1 cellular context compared by ENCODE assay signal in genomic region chr4:74531952-74532794, GRCh38.
TF ChIP-seq lines count a peak whose summit lies in the region.

No MANE protein-coding gene starts in this region.

TF ChIP-seq in K562, 482 proteins besides CTCF, POLR2A, EP300 and RAD21 (continued from another document and continues in another):
- TF ChIP-seq SMAD4 (CRISPR knock-in tag; conservative IDR thresholded peaks at IDR 0.05) (peak; percentile 75), ZNF165 (CRISPR knock-in tag; IDR thresholded peaks at IDR 0.05; ENCODE audit: borderline replicate concordance) (no peak), ZNF511 (CRISPR knock-in tag; IDR thresholded peaks at IDR 0.05) (no peak), CREB3 (tag; conservative IDR thresholded peaks at IDR 0.05; ENCODE audit: low read depth) (0 out of 2 replicates have a peak, but pooled peaks have one; percentile 34), CREBBP (IDR thresholded peaks at IDR 0.05; ENCODE audit: low read depth, low read length) (no peak), BCL6 (CRISPR knock-in tag; IDR thresholded peaks at IDR 0.05) (no peak), MXD1 (CRISPR knock-in tag; IDR thresholded peaks at IDR 0.05; ENCODE audit: borderline replicate concordance, poor library complexity, severe bottlenecking) (no peak), ZNF778 (CRISPR knock-in tag; IDR thresholded peaks at IDR 0.05) (no peak), ILK (tag; IDR thresholded peaks at IDR 0.05; ENCODE audit: borderline replicate concordance, low read depth) (no peak), SPI1 (IDR thresholded peaks at IDR 0.05; ENCODE audit: borderline replicate concordance, low read depth, low read length) (no peak), ZBTB26 (CRISPR knock-in tag; IDR thresholded peaks at IDR 0.05) (no peak), CBX2 (IDR thresholded peaks at IDR 0.05; ENCODE audit: insufficient read depth, low read length, poor library complexity, severe bottlenecking) (no peak), MEF2D (tag; conservative IDR thresholded peaks at IDR 0.05; ENCODE audit: low read depth) (0 out of 2 replicates have a peak, but pooled peaks have one; percentile 57), ZNF707 (CRISPR knock-in tag; conservative IDR thresholded peaks at IDR 0.05) (no peak), ZNF175 (CRISPR knock-in tag; IDR thresholded peaks at IDR 0.05; ENCODE audit: low read depth) (peak; percentile 95), XRCC5 (IDR thresholded peaks at IDR 0.05; ENCODE audit: low read depth, low read length) (no peak), TOE1 (IDR thresholded peaks at IDR 0.05; ENCODE audit: borderline replicate concordance) (no peak), TOE1 (CRISPR knock-in tag; IDR thresholded peaks at IDR 0.05; ENCODE audit: borderline replicate concordance, low read depth) (no peak), SMC3 (conservative IDR thresholded peaks at IDR 0.05; ENCODE audit: insufficient read depth, low read depth, low read length) (peak; percentile 79), CTBP1 (IDR thresholded peaks at IDR 0.05; ENCODE audit: borderline replicate concordance) (peak; percentile 73), CEBPG (CRISPR knock-in tag; IDR thresholded peaks at IDR 0.05) (peak; percentile 99), CEBPG (tag; conservative IDR thresholded peaks at IDR 0.05 in 1 of 2, IDR thresholded peaks at IDR 0.05 in 1 of 2) (peak; percentile 94 to 98), TFAM (CRISPR knock-in tag; conservative IDR thresholded peaks at IDR 0.05) (no peak), ZBTB12 (CRISPR knock-in tag; IDR thresholded peaks at IDR 0.05) (no peak), ZNF408 (CRISPR knock-in tag; IDR thresholded peaks at IDR 0.05; ENCODE audit: low read depth) (no peak), JUND (IDR thresholded peaks at IDR 0.05; ENCODE audit: borderline replicate concordance, low read depth, low read length) (peak; percentile 55; the same call in 1 of the 2 replicates), JUND (tag; IDR thresholded peaks at IDR 0.05; ENCODE audit: borderline replicate concordance, low read depth, low read length) (no peak; the same call in 1 of the 3 replicates), SAP30 (IDR thresholded peaks at IDR 0.05; ENCODE audit: borderline replicate concordance, insufficient read depth, low read depth, low read length, poor library complexity, severe bottlenecking) (no peak), EHMT2 (IDR thresholded peaks at IDR 0.05) (peak; percentile 68; the same call in 1 of the 2 replicates), PREB (CRISPR knock-in tag; IDR thresholded peaks at IDR 0.05) (no peak), FOXK2 (conservative IDR thresholded peaks at IDR 0.05 in 1 of 2, IDR thresholded peaks at IDR 0.05 in 1 of 2; ENCODE audit: low read depth in 2 of 2) (peak; percentile 50 to 54; a peak in 3 of 4 replicates), ARID3B (CRISPR knock-in tag; IDR thresholded peaks at IDR 0.05; ENCODE audit: borderline replicate concordance) (no peak), DDX20 (tag; IDR thresholded peaks at IDR 0.05; ENCODE audit: low read depth) (peak; percentile 65), IRF1 (CRISPR knock-in tag; IDR thresholded peaks at IDR 0.05; ENCODE audit: borderline replicate concordance) (no peak), CBX3 (IDR thresholded peaks at IDR 0.05; ENCODE audit: borderline replicate concordance in 1 of 2, low read length in 2 of 2) (0 out of 3 replicates have a peak, but pooled peaks of 1 of the 2 experiments have one; percentile 25), CXXC5 (CRISPR knock-in tag; IDR thresholded peaks at IDR 0.05) (peak; percentile 39; the same call in 1 of the 2 replicates), KAT8 (IDR thresholded peaks at IDR 0.05; ENCODE audit: low read depth) (no peak), L3MBTL2 (IDR thresholded peaks at IDR 0.05) (peak; percentile 60; the same call in 1 of the 2 replicates), YBX1 (IDR thresholded peaks at IDR 0.05) (no peak), ZNF395 (CRISPR knock-in tag; IDR thresholded peaks at IDR 0.05) (no peak; the same call in 1 of the 2 replicates), EZH2 (IDR thresholded peaks at IDR 0.05; ENCODE audit: borderline replicate concordance, low read depth, low read length) (no peak), ZNF695 (CRISPR knock-in tag; IDR thresholded peaks at IDR 0.05) (no peak), ZNF384 (IDR thresholded peaks at IDR 0.05; ENCODE audit: low read depth, low read length) (peak; percentile 52; the same call in 1 of the 2 replicates), TFE3 (CRISPR knock-in tag; IDR thresholded peaks at IDR 0.05) (no peak), NFE2L1 (tag; IDR thresholded peaks at IDR 0.05; ENCODE audit: borderline replicate concordance, low read depth) (no peak), MEIS2 (IDR thresholded peaks at IDR 0.05; ENCODE audit: partially characterized antibody) (peak; percentile 33), TFAP4 (CRISPR knock-in tag; IDR thresholded peaks at IDR 0.05; ENCODE audit: borderline replicate concordance) (no peak), AFF4 (CRISPR knock-in tag; IDR thresholded peaks at IDR 0.05) (no peak), SMARCA5 (IDR thresholded peaks at IDR 0.05) (no peak), ZNF766 (CRISPR knock-in tag; conservative IDR thresholded peaks at IDR 0.05) (0 out of 2 replicates have a peak, but pooled peaks have one; percentile 12), TAF15 (IDR thresholded peaks at IDR 0.05; ENCODE audit: low read depth, low read length) (no peak)
